ENCODE assay signal across 21 cellular contexts in the genomic region with DNA sequence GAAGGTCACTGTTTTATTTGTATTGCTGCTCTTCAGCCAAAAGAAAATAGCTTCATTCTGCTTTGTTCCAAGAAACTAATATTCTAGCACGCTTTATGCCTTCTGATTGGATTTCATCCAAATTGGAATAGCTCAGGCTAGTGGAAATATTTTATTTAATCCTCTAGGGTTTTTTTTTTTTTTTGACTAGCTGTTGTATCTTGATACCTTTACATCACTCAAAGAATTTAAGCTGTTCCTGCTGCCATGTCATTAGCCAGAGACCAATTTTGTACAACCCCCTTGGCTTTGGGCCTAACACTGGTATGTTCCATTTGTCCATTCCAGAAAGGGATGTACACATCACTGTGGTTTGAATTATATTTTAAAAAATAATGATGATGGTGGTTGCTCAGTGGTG.
A peak's percentile ranks its signal among the peaks of the same experiment; 100 is the strongest.
DNase-seq lines count a peak whose midpoint lies in the region; ATAC-seq and TF ChIP-seq lines count a peak whose summit lies in the region.
"Had no signal": no experiment of that assay in that cellular context is flagged by ENCODE, and none has a peak within 500 bp of the region (broad histone marks: within the 10 kb centered on the region; RNA-seq: fewer than 3 reads in every experiment).

No MANE protein-coding gene starts in this region.

- in situ Hi-C loops in astrocyte of the cerebellum (cut with HindIII; ENCODE audit: low sequenced_read_pairs) = no loop called here

- no peak for TF ChIP-seq CTCF in astrocyte of the cerebellum (IDR thresholded peaks at IDR 0.05; ENCODE audit: low read depth, low read length, missing control alignments)
- no peak for TF ChIP-seq CTCF in fibroblast of the aortic adventitia (IDR thresholded peaks at IDR 0.05; ENCODE audit: insufficient read depth, low read length)

- DNase-seq in HS-27A (ENCODE audit: low read depth) = peak; percentile 12
- peak; percentile 8 for DNase-seq in astrocyte of the cerebellum (ENCODE audit: low read depth)
- DNase-seq in fibroblast of the aortic adventitia (ENCODE audit: low read depth) = peak; percentile 74
- peak; percentile 27 for DNase-seq in stromal cell of bone marrow (ENCODE audit: low read depth)
- no peak for DNase-seq in SHP77 treated with DMSO at 0.1 percent for 48 hours (lab: John Stamatoyannopoulos, UW)
- DNase-seq in medulla oblongata (ENCODE audit: extremely low spot score) = no peak
- DNase-seq: Calu3; CD4-positive, alpha-beta memory T cell; H7; HFFc6; KG1; NCI-H1417 treated with DMSO at 0.1 percent for 48 hours; NCI-H187 treated with DMSO at 0.1 percent for 48 hours; NCI-H226; NCI-H526; PC-3; RPMI8226; SW 1271 had no signal

- no peak overlapping the region for H3K4me3 ChIP-seq in astrocyte of the cerebellum (ENCODE audit: low read depth, low read length)
- no peak overlapping the region for H3K4me3 ChIP-seq in fibroblast of the aortic adventitia (ENCODE audit: low read depth, low read length)
- H3K4me3 ChIP-seq: BLaER1, SJSA1 had no signal

- ATAC-seq in GM19467 (IDR thresholded peaks at IDR 0.05; ENCODE audit: unreplicated experiment) = no peak
- ATAC-seq: PC-3 had no signal

Comparison
In these comparisons a context has a peak if more than half of its experiments do, and no peak if none do; other contexts are left out.
1. DNase-seq: peak in HS-27A (single experiment), astrocyte of the cerebellum (single experiment), fibroblast of the aortic adventitia (single experiment) and stromal cell of bone marrow (single experiment); none in SHP77 treated with DMSO at 0.1 percent for 48 hours (single experiment) and medulla oblongata (single experiment).